In the genomic region with DNA sequence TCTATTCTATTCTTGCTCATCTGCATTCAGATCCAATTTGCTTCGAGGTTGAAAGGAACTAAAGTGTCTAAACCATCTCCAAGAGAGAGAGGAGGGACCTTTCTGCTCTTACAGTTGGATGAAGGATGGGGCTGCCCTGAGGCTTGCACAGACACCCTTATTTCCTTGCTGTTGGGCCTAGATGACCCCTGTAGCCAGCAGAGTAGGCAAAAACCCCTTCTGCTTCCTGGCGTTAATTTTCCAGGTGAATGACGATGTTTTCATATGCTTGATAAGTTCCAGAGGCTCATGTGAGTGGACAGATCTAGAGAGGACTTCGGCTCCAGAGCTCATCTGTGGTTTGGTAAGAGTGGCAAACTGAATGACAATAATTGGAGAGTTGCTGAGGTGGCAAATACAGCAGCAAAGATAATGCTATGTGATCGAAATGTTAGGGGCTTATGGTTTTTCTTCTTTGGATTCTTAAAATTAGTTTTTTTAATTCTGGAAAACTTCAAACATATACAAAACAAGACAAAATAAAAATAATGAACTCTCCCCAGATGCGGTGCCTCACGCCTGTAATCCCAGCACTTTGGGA, we compare ENCODE assay signal across 25 cellular contexts.
"Had no signal": no experiment of that assay in that cellular context is flagged by ENCODE, and none has a peak within 500 bp of the region (broad histone marks: within the 10 kb centered on the region; RNA-seq: fewer than 3 reads in every experiment).

No MANE protein-coding gene starts in this region.

- H3K4me1 ChIP-seq: prostate gland had no signal

- H3K9me3 ChIP-seq: gastroesophageal sphincter, heart right ventricle, left lung, prostate gland, spleen, stomach, thyroid gland had no signal

- H3K4me3 Mint-ChIP-seq: effector memory CD8-positive, alpha-beta T cell; naive thymus-derived CD4-positive, alpha-beta T cell; nephron had no signal

- H3K27ac Mint-ChIP-seq: effector memory CD8-positive, alpha-beta T cell; naive thymus-derived CD4-positive, alpha-beta T cell had no signal

- ATAC-seq: effector memory CD8-positive, alpha-beta T cell; foreskin keratinocyte; gastroesophageal sphincter; heart right ventricle; left cardiac atrium; left lung; naive thymus-derived CD4-positive, alpha-beta T cell; right cardiac atrium had no signal

- H3K36me3 Mint-ChIP-seq: naive thymus-derived CD4-positive, alpha-beta T cell had no signal

- H3K4me3 ChIP-seq: coronary artery, gastroesophageal sphincter, heart right ventricle, left lung, prostate gland, skin epidermis, spleen, stomach, thyroid gland had no signal

- DNase-seq: dermis blood vessel endothelial cell; effector memory CD8-positive, alpha-beta T cell; foreskin keratinocyte; heart right ventricle; hippocampal formation; left cardiac atrium; left lung; mesendoderm; midbrain; naive thymus-derived CD4-positive, alpha-beta T cell; nucleus accumbens; right cardiac atrium; spleen; stimulated activated CD4-positive, alpha-beta T cell treated with anti-CD3 and anti-CD28 coated beads, Interleukin-2, amount 100 ng/mL, for 48 hours; stimulated activated CD8-positive, alpha-beta memory T cell treated with anti-CD3 and anti-CD28 coated beads, Interleukin-4, amount 100 ng/mL, for 48 hours; stimulated activated naive CD4-positive, alpha-beta T cell treated with Interleukin-2 at 50 U/mL for 16 hours; stomach; thyroid gland; trophoblast cell had no signal

- H3K27ac ChIP-seq: coronary artery, foreskin keratinocyte, gastroesophageal sphincter, heart right ventricle, left lung, prostate gland, skin epidermis, spleen, stomach, thyroid gland had no signal

- H3K9me3 Mint-ChIP-seq: effector memory CD8-positive, alpha-beta T cell; nephron had no signal

- H3K27me3 ChIP-seq: foreskin keratinocyte, gastroesophageal sphincter, heart right ventricle, left lung, spleen, stomach, thyroid gland had no signal

- FAIRE-seq: endometrium had no signal

- H3K36me3 ChIP-seq: gastroesophageal sphincter, heart right ventricle, left lung, prostate gland, spleen, stomach, thyroid gland had no signal
